Comparison of ENCODE assay signal across 16 cellular contexts in genomic region chr20:36303831-36304230, GRCh38. TPM values are rescaled to one million over a fixed set of nuclear protein-coding genes. Genes with fewer than 3 reads are reported as not detected.
A peak's percentile ranks its signal among the peaks of the same experiment; 100 is the strongest.
DNase-seq lines count a peak whose midpoint lies in the region; ATAC-seq and TF ChIP-seq lines count a peak whose summit lies in the region.
"Had no signal": no experiment of that assay in that cellular context is flagged by ENCODE, and none has a peak within 500 bp of the region (broad histone marks: within the 10 kb centered on the region; RNA-seq: fewer than 3 reads in every experiment).

No MANE protein-coding gene starts in this region.

- H3K4me2 ChIP-seq in mesenchymal stem cell (ENCODE audit: low read length, poor library complexity, severe bottlenecking): no peak overlapping the region
- H3K4me2 ChIP-seq: BLaER1, GM23338 had no signal

- no peak overlapping the region for H3K9ac ChIP-seq in mesenchymal stem cell (ENCODE audit: low read length)
- H3K9ac ChIP-seq: BLaER1 had no signal

- no peak overlapping the region for H3K4ac ChIP-seq in mesenchymal stem cell (ENCODE audit: low read depth in 1 of 2, low read length in 2 of 2)

- no peaks in the 10 kb centered on the region for H3K4me1 ChIP-seq in HEK293 (ENCODE audit: control insufficient read depth, insufficient read depth, low read length)
- H3K4me1 ChIP-seq in mesenchymal stem cell (ENCODE audit: control insufficient read depth, insufficient read depth, low read depth, low read length): peaks cover 12% of the 10 kb centered on the region
- H3K4me1 ChIP-seq: BLaER1, HAP-1 had no signal

- H3K36me3 Mint-ChIP-seq in osteocyte (ENCODE audit: unreplicated experiment) (no peaks in the 10 kb centered on the region), nephron progenitor cell (ENCODE audit: low read depth) (no peaks in the 10 kb centered on the region)
- H3K36me3 Mint-ChIP-seq: CD4-positive, CD25-positive, alpha-beta regulatory T cell; CD8-positive, alpha-beta T cell had no signal

- WGBS in mesenchymal stem cell: 78% methylated on average over 1 of the region's 1 CpG

- no peaks in the 10 kb centered on the region for H3K9me3 Mint-ChIP-seq in osteocyte (ENCODE audit: unreplicated experiment)
- no peaks in the 10 kb centered on the region for H3K9me3 Mint-ChIP-seq in nephron progenitor cell
- H3K9me3 Mint-ChIP-seq: CD8-positive, alpha-beta T cell; GM23338 had no signal

- H3K79me1 ChIP-seq in mesenchymal stem cell (replicated peaks; ENCODE audit: low read length, poor library complexity, severe bottlenecking): no peaks in the 10 kb centered on the region

- no peak overlapping the region for H3K23ac ChIP-seq in mesenchymal stem cell (ENCODE audit: low read length in 2 of 2)

- peaks cover 7% of the 10 kb centered on the region for H3K4me1 Mint-ChIP-seq in osteocyte (ENCODE audit: unreplicated experiment)
- H3K4me1 Mint-ChIP-seq in nephron progenitor cell: peaks cover 9% of the 10 kb centered on the region

- no peak overlapping the region for H2AK5ac ChIP-seq in mesenchymal stem cell (ENCODE audit: low read length, severe bottlenecking)

- no peak for DNase-seq in mesenchymal stem cell
- peak; percentile 53 for DNase-seq in osteocyte (ENCODE audit: extremely low spot score, unreplicated experiment)
- no peak for DNase-seq in stimulated activated naive CD4-positive, alpha-beta T cell treated with Interleukin-2 at 50 U/mL for 16 hours (lab: John Stamatoyannopoulos, UW)
- no peak for DNase-seq in nephron progenitor cell
- DNase-seq: Caco-2; CD4-positive, CD25-positive, alpha-beta regulatory T cell; CD8-positive, alpha-beta T cell; DMS153; EL had no signal

- H3K18ac ChIP-seq in mesenchymal stem cell (ENCODE audit: low read depth in 1 of 2, low read length in 2 of 2): no peak overlapping the region

- CTCF ChIA-PET in HEK293 (lab: Yijun Ruan, JAX): interaction anchor here (0.7 kb wide), 1 partner anchor 101 kb away, joined by 3 read pairs; no protein-coding TSS in a partner anchor

- H2BK120ac ChIP-seq in mesenchymal stem cell (ENCODE audit: low read depth, low read length): no peak overlapping the region

- no peak overlapping the region for H2BK12ac ChIP-seq in mesenchymal stem cell (ENCODE audit: low read length in 2 of 2)

- H3K14ac ChIP-seq in mesenchymal stem cell (ENCODE audit: low read length in 2 of 2): no peak overlapping the region

- TF ChIP-seq CTCF in HEK293 (tag by site-specific recombination; IDR thresholded peaks at IDR 0.05): no peak
- TF ChIP-seq CTCF in osteocyte (IDR thresholded peaks at IDR 0.05): no peak
- no peak for TF ChIP-seq CTCF in nephron progenitor cell (IDR thresholded peaks at IDR 0.05)

- H4K8ac ChIP-seq in mesenchymal stem cell (ENCODE audit: low read length): no peak overlapping the region

- H2BK15ac ChIP-seq in mesenchymal stem cell (ENCODE audit: low read depth, poor library complexity, severe bottlenecking): no peak overlapping the region

- H3K27me3 Mint-ChIP-seq in osteocyte (ENCODE audit: unreplicated experiment): peaks cover 78% of the 10 kb centered on the region
- peaks cover 95% of the 10 kb centered on the region for H3K27me3 Mint-ChIP-seq in nephron progenitor cell (ENCODE audit: low read depth, poor library complexity)

- H3K4me3 Mint-ChIP-seq in osteocyte (ENCODE audit: unreplicated experiment) (no peak overlapping the region), nephron progenitor cell (no peak overlapping the region)
- H3K4me3 Mint-ChIP-seq: B cell; CD4-positive, CD25-positive, alpha-beta regulatory T cell; CD8-positive, alpha-beta T cell; GM23338 had no signal

- POLR2A ChIA-PET in HEK293 (lab: Yijun Ruan, JAX): no interaction called here

- no peak for ATAC-seq in HG02588 (IDR thresholded peaks at IDR 0.05; ENCODE audit: unreplicated experiment)
- ATAC-seq: CD8-positive, alpha-beta T cell; GM23338 had no signal

- H3K27me3 ChIP-seq in mesenchymal stem cell (ENCODE audit: control insufficient read depth in 1 of 2, insufficient read depth in 1 of 2, low read length in 2 of 2): peaks cover 89 to 95% of the 10 kb centered on the region in 2 experiments

- no peak overlapping the region for H3K4me3 ChIP-seq in HEK293 (ENCODE audit: low read depth, low read length)
- H3K4me3 ChIP-seq in mesenchymal stem cell (ENCODE audit: insufficient read depth in 1 of 2, low read depth in 1 of 2, low read length in 2 of 2): no peak overlapping the region
- H3K4me3 ChIP-seq: BLaER1, GM23338, HAP-1 had no signal

- no peak overlapping the region for H3K27ac Mint-ChIP-seq in osteocyte (ENCODE audit: unreplicated experiment)
- H3K27ac Mint-ChIP-seq in nephron progenitor cell: no peak overlapping the region
- H3K27ac Mint-ChIP-seq: B cell; CD8-positive, alpha-beta T cell; GM23338 had no signal

- H4K91ac ChIP-seq in mesenchymal stem cell (ENCODE audit: low read length): peak overlapping the region; percentile 28

- no peak overlapping the region for H2AFZ ChIP-seq in mesenchymal stem cell (ENCODE audit: low read depth, low read length)
- H2AFZ ChIP-seq: GM23338 had no signal

- no peaks in the 10 kb centered on the region for H3K9me3 ChIP-seq in HEK293 (ENCODE audit: control insufficient read depth, insufficient read depth, low read depth, low read length)
- H3K9me3 ChIP-seq in mesenchymal stem cell (ENCODE audit: control insufficient read depth, low read length): no peaks in the 10 kb centered on the region
- H3K9me3 ChIP-seq: BLaER1, Caco-2, HAP-1 had no signal

- no peak overlapping the region for H2BK5ac ChIP-seq in mesenchymal stem cell (ENCODE audit: low read depth, low read length, poor library complexity, severe bottlenecking)

- H3K36me3 ChIP-seq in HEK293 (ENCODE audit: control insufficient read depth in 2 of 2, insufficient read depth in 1 of 2, low read length in 2 of 2) (no peaks in the 10 kb centered on the region), mesenchymal stem cell (ENCODE audit: control insufficient read depth in 1 of 2, insufficient read depth in 2 of 2, low read depth in 1 of 2, low read length in 2 of 2) (no peaks in the 10 kb centered on the region)
- H3K36me3 ChIP-seq: BLaER1, HAP-1 had no signal

- H3K27ac ChIP-seq in HEK293 (ENCODE audit: extremely low read depth, low read depth, low read length): no peak overlapping the region
- no peak overlapping the region for H3K27ac ChIP-seq in mesenchymal stem cell (ENCODE audit: low read length, poor library complexity, severe bottlenecking)
- H3K27ac ChIP-seq: BLaER1, C4-2B had no signal

TF ChIP-seq in HEK293, 187 proteins besides CTCF, POLR2A, EP300 and RAD21:
- TF ChIP-seq ZFP37 (tag by site-specific recombination; IDR thresholded peaks at IDR 0.05) (no peak), IKZF3 (tag by site-specific recombination; IDR thresholded peaks at IDR 0.05) (no peak), ZNF600 (tag by site-specific recombination; IDR thresholded peaks at IDR 0.05) (peak; percentile 42; the same call in 1 of the 2 replicates)

RNA-seq across cellular contexts. Expression of gene DLGAP4, which starts 2.3 kb away (rescaled TPM):
- polyA plus RNA-seq in mesenchymal stem cell (2013, experiment 1 of 2): 110 TPM
- 104 TPM for polyA plus RNA-seq in mesenchymal stem cell (2013, experiment 2 of 2)
- total RNA-seq in osteocyte: 125 and 134 TPM in 2 replicates
